ENCODE assay signal across 10 cellular contexts in genomic region chr5:32274548-32275420, GRCh38. TPM values are rescaled to one million over a fixed set of nuclear protein-coding genes. Genes with fewer than 3 reads are reported as not detected.
DNase-seq lines count a peak whose midpoint lies in the region; ATAC-seq and TF ChIP-seq lines count a peak whose summit lies in the region.
"Had no signal": no experiment of that assay in that cellular context is flagged by ENCODE, and none has a peak within 500 bp of the region (broad histone marks: within the 10 kb centered on the region; RNA-seq: fewer than 3 reads in every experiment).

No MANE protein-coding gene starts in this region.

- H3K36me3 Mint-ChIP-seq in Caco-2 (ENCODE audit: insufficient read depth, unreplicated experiment) = peaks cover 50% of the 10 kb centered on the region
- H3K36me3 Mint-ChIP-seq in neural crest cell (ENCODE audit: low read depth) = peaks cover 13% of the 10 kb centered on the region

- no peaks in the 10 kb centered on the region for H3K27me3 ChIP-seq in Caco-2 (replicated peaks; ENCODE audit: control insufficient read depth, insufficient read depth, low read length)
- H3K27me3 ChIP-seq in fibroblast of lung (ENCODE audit: control insufficient read depth, insufficient read depth, low read length) = no peaks in the 10 kb centered on the region
- no peaks in the 10 kb centered on the region for H3K27me3 ChIP-seq in Peyer's patch
- H3K27me3 ChIP-seq: pancreas had no signal

- CTCF ChIA-PET in Caco-2 (lab: Charles Lee) = interaction anchor here (0.6 kb wide), 2 partner anchors 11 to 44 kb away, joined by 3 read pairs; no protein-coding TSS in a partner anchor

- DNase-seq in Caco-2 = no peak
- peak; percentile 78 for DNase-seq in NOMO-1 treated with DMSO at 0.1 percent for 48 hours (lab: John Stamatoyannopoulos, UW; ENCODE audit: unreplicated experiment)
- peak in 1 of 2 donors; percentile 54 for DNase-seq in fibroblast of lung (ENCODE audit: low read depth in 2 of 2)
- DNase-seq in neural crest cell (ENCODE audit: low read depth, low spot score) = no peak
- no peak for DNase-seq in Peyer's patch
- DNase-seq in midbrain (lab: John Stamatoyannopoulos, UW) = no peak
- DNase-seq: pancreas had no signal

- H3K4me3 ChIP-seq in Caco-2 (ENCODE audit: low read depth, low read length) (no peak overlapping the region), fibroblast of lung (replicated peaks in 1 of 4; ENCODE audit: control extremely low read depth in 1 of 4, insufficient read depth in 1 of 4, low read depth in 3 of 4, low read length in 4 of 4) (no peak overlapping the region), Peyer's patch (no peak overlapping the region)
- H3K4me3 ChIP-seq: pancreas had no signal

- no peak overlapping the region for H3K4me2 ChIP-seq in fibroblast of lung (ENCODE audit: extremely low read depth, insufficient read depth, low read length)
- H3K4me2 ChIP-seq: KMS-11 had no signal

- H3K4me1 ChIP-seq in Caco-2 = peaks cover 26% of the 10 kb centered on the region
- H3K4me1 ChIP-seq in fibroblast of lung (ENCODE audit: control insufficient read depth, extremely low read depth, insufficient read depth, low read length) = peaks cover 13% of the 10 kb centered on the region
- H3K4me1 ChIP-seq in Peyer's patch = peaks cover 0 to 6% (median 2%) of the 10 kb centered on the region in 4 donors

- intact Hi-C loops in Caco-2 (cut with micrococcal nuclease; ENCODE audit: unreplicated experiment) = loop anchor here (1.0 kb wide), 3 partner anchors 25 to 42 kb away; no protein-coding TSS in a partner anchor

- H3K27ac Mint-ChIP-seq in Caco-2 (ENCODE audit: unreplicated experiment) = peak overlapping the region; percentile 52
- peak overlapping the region; percentile 69 for H3K27ac Mint-ChIP-seq in neural crest cell (ENCODE audit: unreplicated experiment)

- no peaks in the 10 kb centered on the region for H3K36me3 ChIP-seq in Caco-2 (ENCODE audit: control insufficient read depth, insufficient read depth, low read length)
- peaks cover 5% of the 10 kb centered on the region for H3K36me3 ChIP-seq in fibroblast of lung (ENCODE audit: control insufficient read depth, insufficient read depth, low read length)
- peaks cover 0 to 53% (median 0%) of the 10 kb centered on the region in 3 donors for H3K36me3 ChIP-seq in Peyer's patch

- TF ChIP-seq POLR2A in Peyer's patch (IDR thresholded peaks at IDR 0.05) = no peak

- H3K9me3 Mint-ChIP-seq in Caco-2 (ENCODE audit: unreplicated experiment) (no peaks in the 10 kb centered on the region), neural crest cell (no peaks in the 10 kb centered on the region)

- H3K27me3 Mint-ChIP-seq in Caco-2 (ENCODE audit: insufficient read depth, unreplicated experiment) = no peaks in the 10 kb centered on the region
- no peaks in the 10 kb centered on the region for H3K27me3 Mint-ChIP-seq in neural crest cell (ENCODE audit: low read depth)

- no peaks in the 10 kb centered on the region for H4K20me1 ChIP-seq in fibroblast of lung (ENCODE audit: control insufficient read depth, extremely low read depth, insufficient read depth, low read length)

- TF ChIP-seq CTCF in Caco-2 (IDR thresholded peaks at IDR 0.05; ENCODE audit: insufficient read depth in 1 of 2, low read depth in 1 of 2, low read length in 1 of 2, severe bottlenecking in 1 of 2, unreplicated experiment in 1 of 2) = no peak
- TF ChIP-seq CTCF in fibroblast of lung (conservative IDR thresholded peaks at IDR 0.05 in 1 of 2, IDR thresholded peaks at IDR 0.05 in 1 of 2; ENCODE audit: low read depth in 1 of 2, low read length in 2 of 2) = no peak
- no peak for TF ChIP-seq CTCF in neural crest cell (conservative IDR thresholded peaks at IDR 0.05)
- no peak for TF ChIP-seq CTCF in Peyer's patch (IDR thresholded peaks at IDR 0.05)

- H3K4me3 Mint-ChIP-seq in Caco-2 (ENCODE audit: unreplicated experiment) (no peak overlapping the region), neural crest cell (no peak overlapping the region)

- H3K4me1 Mint-ChIP-seq in Caco-2 (ENCODE audit: low read depth, unreplicated experiment) (peaks cover 19% of the 10 kb centered on the region), neural crest cell (peaks cover 29% of the 10 kb centered on the region)

- POLR2A ChIA-PET in Caco-2 (lab: Charles Lee) = interaction anchor here (0.7 to 1.0 kb wide), 2 partner anchors 44 to 1193 kb away, joined by 3 to 4 read pairs; no protein-coding TSS in a partner anchor

- ATAC-seq in GM19351 (IDR thresholded peaks at IDR 0.05; ENCODE audit: unreplicated experiment) (no peak), HG02759 (IDR thresholded peaks at IDR 0.05; ENCODE audit: unreplicated experiment) (no peak)

- no peaks in the 10 kb centered on the region for H3K79me2 ChIP-seq in fibroblast of lung (ENCODE audit: control insufficient read depth, insufficient read depth, low read length)

- H3K27ac ChIP-seq in fibroblast of lung (ENCODE audit: insufficient read depth, low read length) = peak overlapping the region; percentile 21
- peak overlapping the region in 1 of 4 donors; percentile 22 for H3K27ac ChIP-seq in Peyer's patch
- H3K27ac ChIP-seq: KMS-11 had no signal

- H3K9me3 ChIP-seq in Caco-2 (no peaks in the 10 kb centered on the region), fibroblast of lung (ENCODE audit: control insufficient read depth, insufficient read depth, low read depth, low read length) (no peaks in the 10 kb centered on the region), Peyer's patch (no peaks in the 10 kb centered on the region)
- H3K9me3 ChIP-seq: pancreas had no signal

- no peak overlapping the region for H2AFZ ChIP-seq in fibroblast of lung (ENCODE audit: low read length)

- BruUV-seq in Caco-2 (replicated peaks; lab: Mats Ljungman, UMichigan) = no TSS peak

- no peak overlapping the region for H3K9ac ChIP-seq in fibroblast of lung (ENCODE audit: insufficient read depth, low read length)
- H3K9ac ChIP-seq: KMS-11 had no signal

RNA-seq across cellular contexts. Expression of gene MTMR12, which starts 38.0 kb away (rescaled TPM):
- 35.1 and 35.7 TPM in 2 replicates for total RNA-seq in Caco-2 (2022)
- total RNA-seq in fibroblast of lung = 14.4 and 18.5 TPM in 2 replicates
- polyA plus RNA-seq in fibroblast of lung = 18.6 and 22.7 TPM in 2 replicates
- 10.7 and 14.2 TPM in 2 replicates for polyA plus RNA-seq in fibroblast of lung (2012)
- 8.8 and 16.1 TPM in 2 replicates for polyA minus RNA-seq in fibroblast of lung (ENCODE audit: low replicate concordance)
- total RNA-seq in neural crest cell = 23.5 and 28.1 TPM in 2 replicates
- 10 to 100 TPM; 16.0 to 43.7 (median 24.0) TPM for total RNA-seq in Peyer's patch
